Comparison of ENCODE assay signal across 8 cellular contexts in the genomic region with DNA sequence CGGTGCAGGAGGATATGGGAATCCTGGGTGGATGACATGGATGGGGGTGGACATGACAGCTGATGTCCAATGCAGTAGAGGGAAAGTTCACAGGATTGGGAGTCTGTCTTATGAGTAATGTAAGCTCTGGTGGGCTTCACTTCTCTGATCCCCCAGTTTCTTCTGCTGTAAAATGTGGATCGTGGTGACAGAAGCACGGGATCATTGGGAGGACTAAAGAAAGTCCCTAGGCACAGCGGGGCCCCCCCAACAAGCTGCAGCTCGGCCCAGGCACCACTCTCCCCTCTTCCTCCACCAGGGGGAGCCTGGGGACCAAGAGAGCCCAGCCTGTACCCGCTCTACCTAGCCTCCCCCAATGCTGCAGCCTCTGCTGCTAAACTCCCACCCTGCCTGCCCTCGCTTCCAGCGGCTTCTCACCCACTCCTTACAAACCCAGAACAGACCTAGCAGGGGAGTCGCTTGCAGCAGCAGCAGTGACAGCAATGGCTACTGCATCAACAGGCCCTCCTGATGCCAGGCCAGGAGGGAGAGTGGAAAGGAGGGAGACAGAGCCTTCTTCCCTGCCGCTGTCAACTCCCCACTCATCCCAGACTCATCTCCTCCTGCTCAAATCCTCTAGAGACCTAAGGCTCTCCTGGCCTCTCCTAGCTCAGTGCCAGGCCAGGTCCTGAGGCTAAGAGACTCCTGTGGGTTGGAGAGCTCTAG. TPM values are rescaled to one million over a fixed set of nuclear protein-coding genes. Genes with fewer than 3 reads are reported as not detected.
A peak's percentile ranks its signal among the peaks of the same experiment; 100 is the strongest.
DNase-seq lines count a peak whose midpoint lies in the region; ATAC-seq and TF ChIP-seq lines count a peak whose summit lies in the region.

No MANE protein-coding gene starts in this region.

- H3K4me1 Mint-ChIP-seq in activated CD8-positive, alpha-beta memory T cell treated with anti-CD3 and anti-CD28 coated beads, Interleukin-2, amount 10 ng/mL, durations not matched to agents 7 days and 5 days: peaks cover 9% of the 10 kb centered on the region
- H3K4me1 Mint-ChIP-seq in effector memory CD8-positive, alpha-beta T cell (ENCODE audit: low read depth in 2 of 2): peaks cover 13 to 20% of the 10 kb centered on the region in 2 donors

- no peak overlapping the region for H3K4me3 Mint-ChIP-seq in activated CD8-positive, alpha-beta memory T cell treated with anti-CD3 and anti-CD28 coated beads, Interleukin-2, amount 10 ng/mL, durations not matched to agents 7 days and 5 days
- H3K4me3 Mint-ChIP-seq in effector memory CD8-positive, alpha-beta T cell: peak overlapping the region in 1 of 2 donors; percentile 27

- ATAC-seq in HG02610 (IDR thresholded peaks at IDR 0.05; ENCODE audit: unreplicated experiment): peak; percentile 72
- ATAC-seq in activated CD8-positive, alpha-beta memory T cell treated with anti-CD3 and anti-CD28 coated beads, Interleukin-2, amount 10 ng/mL, durations not matched to agents 7 days and 5 days: peak; percentile 88
- ATAC-seq in effector memory CD8-positive, alpha-beta T cell (replicated peaks): peak; percentile 76

- H3K27me3 Mint-ChIP-seq in activated CD8-positive, alpha-beta memory T cell treated with anti-CD3 and anti-CD28 coated beads, Interleukin-2, amount 10 ng/mL, durations not matched to agents 7 days and 5 days: peaks cover 34% of the 10 kb centered on the region
- peaks cover 13 to 16% of the 10 kb centered on the region in 2 donors for H3K27me3 Mint-ChIP-seq in effector memory CD8-positive, alpha-beta T cell

- H3K36me3 Mint-ChIP-seq in activated CD8-positive, alpha-beta memory T cell treated with anti-CD3 and anti-CD28 coated beads, Interleukin-2, amount 10 ng/mL, durations not matched to agents 7 days and 5 days: no peaks in the 10 kb centered on the region
- H3K36me3 Mint-ChIP-seq in effector memory CD8-positive, alpha-beta T cell (ENCODE audit: insufficient read depth): peaks cover 2% of the 10 kb centered on the region

- peak; percentile 74 for DNase-seq in GM10266 (ENCODE audit: extremely low spot score)
- DNase-seq in NCI-H460 (ENCODE audit: extremely low read depth, low read depth): peak; percentile 57
- DNase-seq in activated CD8-positive, alpha-beta memory T cell treated with anti-CD3 and anti-CD28 coated beads, Interleukin-2, amount 10 ng/mL, durations not matched to agents 7 days and 5 days: peak; percentile 72
- DNase-seq in effector memory CD8-positive, alpha-beta T cell: peak; percentile 68 to 71 (median 68)
- peak; percentile 67 for DNase-seq in midbrain (lab: John Stamatoyannopoulos, UW)
- DNase-seq in stimulated activated CD8-positive, alpha-beta memory T cell treated with anti-CD3 and anti-CD28 coated beads, Interleukin-4, amount 100 ng/mL, for 48 hours: peak; percentile 77
- no peak for DNase-seq in posterior vena cava (ENCODE audit: low spot score)

- peak; percentile 73 for TF ChIP-seq CTCF in GM10266 (IDR thresholded peaks at IDR 0.05; ENCODE audit: control insufficient read depth, insufficient read depth, low read depth, missing control alignments)

- no peak overlapping the region for H3K27ac Mint-ChIP-seq in activated CD8-positive, alpha-beta memory T cell treated with anti-CD3 and anti-CD28 coated beads, Interleukin-2, amount 10 ng/mL, durations not matched to agents 7 days and 5 days
- H3K27ac Mint-ChIP-seq in effector memory CD8-positive, alpha-beta T cell: no peak overlapping the region

- intact Hi-C loops in posterior vena cava (cut with DNase I): loop anchor here (10.0 kb wide), 2 partner anchors 117 to 167 kb away; a partner anchor contains a TSS

- CTCF ChIA-PET in activated CD8-positive, alpha-beta memory T cell treated with anti-CD3 and anti-CD28 coated beads, Interleukin-2, amount 10 ng/mL, durations not matched to agents 7 days and 5 days (lab: Charles Lee): interaction anchor here (0.7 to 5.2 kb wide), 20 partner anchors 8 to 1842 kb away, joined by 3 to 46 read pairs (median 4); a partner anchor contains a TSS

- no peaks in the 10 kb centered on the region for H3K9me3 Mint-ChIP-seq in activated CD8-positive, alpha-beta memory T cell treated with anti-CD3 and anti-CD28 coated beads, Interleukin-2, amount 10 ng/mL, durations not matched to agents 7 days and 5 days (ENCODE audit: low read depth)
- no peaks in the 10 kb centered on the region for H3K9me3 Mint-ChIP-seq in effector memory CD8-positive, alpha-beta T cell

RNA-seq across cellular contexts. Expression of a gene that starts 36.1 kb away (rescaled TPM):
- 15.6 and 18.9 TPM in 2 replicates for total RNA-seq in NCI-H460 (2014; rRNA removed; shearing (Covaris generic))
- polyA plus RNA-seq in NCI-H460 (2014; cell fraction: nucleus; rRNA removed): 10.1 and 13.8 TPM in 2 replicates
- under 1 TPM in 1 of 2 experiments, not detected in 1; 0.40 TPM for total RNA-seq in activated CD8-positive, alpha-beta memory T cell treated with anti-CD3 and anti-CD28 coated beads, Interleukin-2, amount 10 ng/mL, durations not matched to agents 7 days and 5 days
- 1 to 10 TPM; 8.3 to 9.4 TPM for total RNA-seq in posterior vena cava

Comparison
In these comparisons a context has a peak if more than half of its experiments do, and no peak if none do; other contexts are left out.
1. RNA of a gene that starts 36.1 kb away (total RNA-seq): 15.6 to 18.9 TPM in NCI-H460 and 8.3 to 9.4 TPM in posterior vena cava; 0.40 TPM in activated CD8-positive, alpha-beta memory T cell treated with anti-CD3 and anti-CD28 coated beads, Interleukin-2, amount 10 ng/mL, durations not matched to agents 7 days and 5 days; every median in the first group is over 4 times any median in the second.
2. Peak in every context shown above with its lines, with median percentiles within 50 percentile points of each other: ATAC-seq.